ENCODE assay signal across 8 cellular contexts in genomic region chr14:104723651-104724406, GRCh38. TPM values are rescaled to one million over a fixed set of nuclear protein-coding genes. Genes with fewer than 3 reads are reported as not detected.
DNase-seq lines count a peak whose midpoint lies in the region; ATAC-seq lines count a peak whose summit lies in the region.

TSS of gene ADSS1 (plus strand) at chr14:104724229. CDS start at chr14:104724271, 42 bp downstream.

- intact Hi-C loops in CD4-positive, alpha-beta memory T cell (cut with micrococcal nuclease) = loop anchor here (1.0 kb wide), 1 partner anchor 28 kb away; no protein-coding TSS in a partner anchor

- ATAC-seq in GM19463 (IDR thresholded peaks at IDR 0.05; ENCODE audit: unreplicated experiment) (peak; percentile 63), GM19467 (IDR thresholded peaks at IDR 0.05; ENCODE audit: unreplicated experiment) (no peak)

- DNase-seq in CD4-positive, alpha-beta memory T cell = peak; percentile 58 to 75 (median 65)
- DNase-seq in NAMALWA (ENCODE audit: low spot score) (peak; percentile 69), mesendoderm (peak; percentile 57)
- peak; percentile 32 to 47 for DNase-seq in activated CD4-positive, alpha-beta T cell treated with anti-CD3 and anti-CD28 coated beads, Interleukin-2, amount 50 U/mL, for 24 hours (ENCODE audit: low read depth in 1 of 2, low spot score in 1 of 2)
- DNase-seq in effector CD8-positive, alpha-beta T cell (lab: John Stamatoyannopoulos, UW) = peak; percentile 46
- DNase-seq in stimulated activated CD8-positive, alpha-beta memory T cell treated with anti-CD3 and anti-CD28 coated beads, Interleukin-2, amount 100 ng/mL, for 48 hours (ENCODE audit: low read depth in 2 of 2) = peak; percentile 34 to 39

- H3K9me3 ChIP-seq in CD4-positive, alpha-beta memory T cell (ENCODE audit: control insufficient read depth in 1 of 2, low read length in 2 of 2) = no peaks in the 10 kb centered on the region

- WGBS in mesendoderm (ENCODE audit: extremely low coverage, insufficient coverage, low lambda C conversion rate) = no CpG with 5 or more reads among the region's 82 CpGs

- no peaks in the 10 kb centered on the region for H3K36me3 ChIP-seq in CD4-positive, alpha-beta memory T cell (ENCODE audit: insufficient read depth, low read length)
- H3K36me3 ChIP-seq in mesendoderm (ENCODE audit: control insufficient read depth, insufficient read depth, low read length) = peaks cover 2% of the 10 kb centered on the region

- no peaks in the 10 kb centered on the region for H3K27me3 ChIP-seq in CD4-positive, alpha-beta memory T cell (ENCODE audit: insufficient read depth, low read length)
- H3K27me3 ChIP-seq in mesendoderm (ENCODE audit: insufficient read depth, low read length, poor library complexity) = no peaks in the 10 kb centered on the region

- H3K27ac ChIP-seq in CD4-positive, alpha-beta memory T cell (ENCODE audit: low read depth, low read length) = peak within 1 kb of the TSS; percentile 21
- no peak within 1 kb of the TSS for H3K27ac ChIP-seq in mesendoderm (ENCODE audit: low read depth, low read length)

- H3K4ac ChIP-seq in mesendoderm (ENCODE audit: low read depth, low read length) = no peak within 1 kb of the TSS

- H3K18ac ChIP-seq in mesendoderm (ENCODE audit: low read length) = no peak within 1 kb of the TSS

- H3K79me2 ChIP-seq in mesendoderm (ENCODE audit: control insufficient read depth, insufficient read depth, low read length) = no peaks in the 10 kb centered on the region

- H3K4me1 ChIP-seq in CD4-positive, alpha-beta memory T cell (ENCODE audit: insufficient read depth, low read length) = peaks cover 10% of the 10 kb centered on the region
- H3K4me1 ChIP-seq in mesendoderm (ENCODE audit: control insufficient read depth, low read depth, low read length) = no peaks in the 10 kb centered on the region

- CTCF ChIA-PET in CD4-positive, alpha-beta memory T cell (lab: Charles Lee; ENCODE audit: partially characterized antibody) = interaction anchor here (0.9 to 3.8 kb wide), 6 partner anchors 13 to 146 kb away, joined by 3 to 16 read pairs (median 4); partner anchors contain the start of gene SIVA1

- H2BK120ac ChIP-seq in mesendoderm (ENCODE audit: low read depth, low read length) = no peak within 1 kb of the TSS

- no peak within 1 kb of the TSS for H2AK5ac ChIP-seq in mesendoderm (ENCODE audit: low read length)

- H4K8ac ChIP-seq in mesendoderm (ENCODE audit: low read depth, low read length) = no peak within 1 kb of the TSS

- peaks cover 0 to 5% of the 10 kb centered on the region in 2 donors for H3K36me3 Mint-ChIP-seq in CD4-positive, alpha-beta memory T cell

- H3K9me3 Mint-ChIP-seq in CD4-positive, alpha-beta memory T cell = no peaks in the 10 kb centered on the region

- H3K4me3 Mint-ChIP-seq in CD4-positive, alpha-beta memory T cell = peak within 1 kb of the TSS in 7 of 8 donors; percentile 30 to 82 (median 69)

- H3K4me2 ChIP-seq in mesendoderm (ENCODE audit: low read length) = peak within 1 kb of the TSS; percentile 91

- no peaks in the 10 kb centered on the region for H3K79me1 ChIP-seq in mesendoderm (ENCODE audit: low read length)

- no peak within 1 kb of the TSS for H3K23ac ChIP-seq in mesendoderm (ENCODE audit: low read length)

- H4K5ac ChIP-seq in mesendoderm (ENCODE audit: low read length) = no peak within 1 kb of the TSS

- no peak within 1 kb of the TSS for H2BK15ac ChIP-seq in mesendoderm (replicated peaks; ENCODE audit: low read depth)

- peak within 1 kb of the TSS; percentile 29 to 63 for H3K4me3 ChIP-seq in CD4-positive, alpha-beta memory T cell (ENCODE audit: low read length in 2 of 2)
- H3K4me3 ChIP-seq in mesendoderm (ENCODE audit: low read length) = peak within 1 kb of the TSS; percentile 37

- POLR2A ChIA-PET in CD4-positive, alpha-beta memory T cell (lab: Charles Lee; ENCODE audit: partially characterized antibody) = interaction anchor here (0.8 to 4.2 kb wide), 5 partner anchors 17 to 47 kb away, joined by 3 to 21 read pairs (median 3); partner anchors contain the start of gene SIVA1

- H3K27ac Mint-ChIP-seq in CD4-positive, alpha-beta memory T cell = peak within 1 kb of the TSS in 1 of 7 donors; percentile 53

- H3K4me1 Mint-ChIP-seq in CD4-positive, alpha-beta memory T cell = no peaks in the 10 kb centered on the region

- H3K9ac ChIP-seq in mesendoderm (ENCODE audit: low read length) = peak within 1 kb of the TSS; percentile 83

- peak within 1 kb of the TSS; percentile 91 for H3K56ac ChIP-seq in mesendoderm (ENCODE audit: low read length)

- H3K27me3 Mint-ChIP-seq in CD4-positive, alpha-beta memory T cell = no peaks in the 10 kb centered on the region

- no peak within 1 kb of the TSS for H2BK5ac ChIP-seq in mesendoderm (ENCODE audit: low read length)

RNA-seq across cellular contexts. Expression of gene ADSS1, which starts in this region (rescaled TPM):
- 1 to 10 TPM; 1.5 TPM for total RNA-seq in CD4-positive, alpha-beta memory T cell
- polyA plus RNA-seq in CD4-positive, alpha-beta memory T cell = 1 to 10 TPM in 1 of 2 donors, under 1 TPM in 1; 0.16 to 1.8 TPM
- 2.0 TPM for polyA plus RNA-seq in mesendoderm (2013, experiment 1 of 2)
- 2.1 TPM for polyA plus RNA-seq in mesendoderm (2013, experiment 2 of 2)
